ENCODE assay signal across 8 cellular contexts in genomic region chr15:55846108-55846707, GRCh38.
DNase-seq lines count a peak whose midpoint lies in the region; ATAC-seq and TF ChIP-seq lines count a peak whose summit lies in the region.

No MANE protein-coding gene starts in this region.

- no peaks in the 10 kb centered on the region for H3K4me1 ChIP-seq in GM23338 (ENCODE audit: insufficient read depth)
- peaks cover 0 to 6% of the 10 kb centered on the region in 2 experiments; a peak in 2 of 4 replicates for H3K4me1 ChIP-seq in SK-N-SH (ENCODE audit: control insufficient read depth in 1 of 2, insufficient read depth in 2 of 2, low read depth in 1 of 2, low read length in 1 of 2)
- no peaks in the 10 kb centered on the region for H3K4me1 ChIP-seq in right lobe of liver
- H3K4me1 ChIP-seq in testis, result no peaks in the 10 kb centered on the region

- WGBS in SK-N-SH (ENCODE audit: low lambda C conversion rate), result 58% methylated on average over 5 of the region's 5 CpGs
- WGBS in right lobe of liver (ENCODE audit: insufficient coverage, low coverage, low lambda C conversion rate, missing lambda C conversion rate), result 50% methylated on average over 5 of the region's 5 CpGs
- WGBS in testis, 2 donors, result 55 to 56% methylated on average over 5 of the region's 5 CpGs

- H2AFZ ChIP-seq in GM23338 (no peak overlapping the region), SK-N-SH (ENCODE audit: low read depth) (no peak overlapping the region)

- H3K36me3 ChIP-seq in GM23338 (ENCODE audit: insufficient read depth) (no peaks in the 10 kb centered on the region), SK-N-SH (replicated peaks in 1 of 2; ENCODE audit: control insufficient read depth in 1 of 2, insufficient read depth in 2 of 2, low read length in 1 of 2) (peaks cover 16 to 69% of the 10 kb centered on the region in 2 experiments), right lobe of liver (peaks cover 0 to 27% (median 5%) of the 10 kb centered on the region in 4 donors), testis (ENCODE audit: low read depth, missing control alignments) (no peaks in the 10 kb centered on the region)

- H3K27ac Mint-ChIP-seq in activated CD4-positive, alpha-beta T cell treated with anti-CD3 and anti-CD28 coated beads for 36 hours, result no peak overlapping the region
- peak overlapping the region; percentile 19; the same call in 1 of the 2 replicates for H3K27ac Mint-ChIP-seq in GM23338

- H3F3A ChIP-seq in GM23338 (replicated peaks; ENCODE audit: low read depth) (no peaks in the 10 kb centered on the region), SK-N-SH (replicated peaks; ENCODE audit: insufficient read depth) (peaks cover 17% of the 10 kb centered on the region)

- H3K4me2 ChIP-seq in GM23338, result no peak overlapping the region
- H3K4me2 ChIP-seq in SK-N-SH, result no peak overlapping the region

- H3K27me3 ChIP-seq in GM23338 (ENCODE audit: insufficient read depth) (no peaks in the 10 kb centered on the region), SK-N-SH (ENCODE audit: insufficient read depth) (no peaks in the 10 kb centered on the region), right lobe of liver (no peaks in the 10 kb centered on the region), testis (no peaks in the 10 kb centered on the region)

- TF ChIP-seq RAD21 in SK-N-SH (IDR thresholded peaks at IDR 0.05; ENCODE audit: low read length), result peak; percentile 89

- H3K9me3 ChIP-seq in SK-N-SH, result no peaks in the 10 kb centered on the region
- no peaks in the 10 kb centered on the region for H3K9me3 ChIP-seq in right lobe of liver
- H3K9me3 ChIP-seq in testis, result no peaks in the 10 kb centered on the region

- CTCF ChIA-PET in activated CD4-positive, alpha-beta T cell treated with anti-CD3 and anti-CD28 coated beads for 36 hours (lab: Charles Lee), result interaction anchor here (0.6 to 2.6 kb wide), 23 partner anchors 10 to 1676 kb away, joined by 3 to 15 read pairs (median 4); no protein-coding TSS in a partner anchor
- CTCF ChIA-PET in SK-N-SH (lab: Yijun Ruan, JAX), result interaction anchor here (0.6 to 4.9 kb wide), 45 partner anchors 9 to 648 kb away, joined by 3 to 40 read pairs (median 4); partner anchors contain the start of gene PYGO1

- POLR2A ChIA-PET in activated CD4-positive, alpha-beta T cell treated with anti-CD3 and anti-CD28 coated beads for 36 hours (lab: Charles Lee), result no interaction called here
- POLR2A ChIA-PET in SK-N-SH (lab: Yijun Ruan, JAX), result interaction anchor here (0.5 kb wide), 1 partner anchor 26 kb away, joined by 3 read pairs; no protein-coding TSS in a partner anchor

- no peak for TF ChIP-seq EP300 in SK-N-SH (IDR thresholded peaks at IDR 0.05; ENCODE audit: borderline replicate concordance in 1 of 2, low read depth in 1 of 2, low read length in 1 of 2)

- peaks cover 15% of the 10 kb centered on the region for H3K36me3 Mint-ChIP-seq in activated CD4-positive, alpha-beta T cell treated with anti-CD3 and anti-CD28 coated beads for 36 hours (ENCODE audit: low read depth)
- peaks cover 8% of the 10 kb centered on the region for H3K36me3 Mint-ChIP-seq in GM23338 (ENCODE audit: low read depth)

- H3K9me2 ChIP-seq in GM23338 (ENCODE audit: insufficient read depth) (no peaks in the 10 kb centered on the region), SK-N-SH (no peaks in the 10 kb centered on the region)

- no peak for TF ChIP-seq POLR2A in right lobe of liver (IDR thresholded peaks at IDR 0.05)
- no peak for TF ChIP-seq POLR2A in testis (IDR thresholded peaks at IDR 0.05)

- H3K4me1 Mint-ChIP-seq in activated CD4-positive, alpha-beta T cell treated with anti-CD3 and anti-CD28 coated beads for 36 hours, result no peaks in the 10 kb centered on the region
- no peaks in the 10 kb centered on the region; the same call in 2 of the 3 replicates for H3K4me1 Mint-ChIP-seq in GM23338

- no peaks in the 10 kb centered on the region for H4K20me1 ChIP-seq in GM23338 (replicated peaks; ENCODE audit: insufficient read depth)
- H4K20me1 ChIP-seq in SK-N-SH (ENCODE audit: insufficient read depth), result no peaks in the 10 kb centered on the region

- H3K27ac ChIP-seq in GM23338 (ENCODE audit: low read depth), result no peak overlapping the region
- peak overlapping the region in 1 of 2 experiments; percentile 29; a peak in 1 of 4 replicates for H3K27ac ChIP-seq in SK-N-SH (ENCODE audit: low read depth in 2 of 2, low read length in 1 of 2)
- no peak overlapping the region for H3K27ac ChIP-seq in coronary artery
- no peak overlapping the region for H3K27ac ChIP-seq in right lobe of liver
- H3K27ac ChIP-seq in testis, result no peak overlapping the region

- peak; percentile 52 for DNase-seq in activated CD4-positive, alpha-beta T cell treated with anti-CD3 and anti-CD28 coated beads for 36 hours
- DNase-seq in activated CD4-positive, alpha-beta T cell treated with anti-CD3 and anti-CD28 coated beads for 1 hour, result no peak
- DNase-seq in GM23338 (ENCODE audit: low spot score), result peak; percentile 89
- peak; percentile 59 for DNase-seq in MV-4-11 (lab: John Stamatoyannopoulos, UW)
- DNase-seq in SK-N-SH, result peak; percentile 65
- no peak for DNase-seq in coronary artery (ENCODE audit: low spot score)
- no peak for DNase-seq in right lobe of liver
- DNase-seq in testis, result peak; percentile 73

- ATAC-seq in activated CD4-positive, alpha-beta T cell treated with anti-CD3 and anti-CD28 coated beads for 36 hours, result peak; percentile 66
- peak; percentile 84 for ATAC-seq in GM23338
- peak; percentile 77 to 88 (median 82) for ATAC-seq in right lobe of liver

- H3K4me3 ChIP-seq in GM23338 (no peak overlapping the region), SK-N-SH (ENCODE audit: low read depth in 2 of 2, low read length in 1 of 2) (no peak overlapping the region; a peak in 1 of 4 replicates), coronary artery (no peak overlapping the region), right lobe of liver (no peak overlapping the region), testis (no peak overlapping the region)

- H3K79me2 ChIP-seq in GM23338 (replicated peaks; ENCODE audit: insufficient read depth) (no peaks in the 10 kb centered on the region), SK-N-SH (ENCODE audit: insufficient read depth) (no peaks in the 10 kb centered on the region)

- no peak overlapping the region for H3K4me3 Mint-ChIP-seq in activated CD4-positive, alpha-beta T cell treated with anti-CD3 and anti-CD28 coated beads for 36 hours
- no peak overlapping the region for H3K4me3 Mint-ChIP-seq in GM23338

- intact Hi-C loops in activated CD4-positive, alpha-beta T cell treated with anti-CD3 and anti-CD28 coated beads for 36 hours (cut with DNase I, micrococcal nuclease), result loop anchor here (1.0 kb wide), 3 partner anchors 57 to 206 kb away; no protein-coding TSS in a partner anchor
- intact Hi-C loops in right lobe of liver (cut with DNase I) (loop anchor here in 1 of 2 donors (10.0 kb wide), 1 partner anchor 201 kb away; no protein-coding TSS in a partner anchor), testis (cut with DNase I; ENCODE audit: low total_unique reads) (no loop called here)

- no peaks in the 10 kb centered on the region for H3K27me3 Mint-ChIP-seq in activated CD4-positive, alpha-beta T cell treated with anti-CD3 and anti-CD28 coated beads for 36 hours
- peaks cover 3% of the 10 kb centered on the region for H3K27me3 Mint-ChIP-seq in GM23338 (ENCODE audit: insufficient read depth, low read depth, poor library complexity)

- H3K9ac ChIP-seq in SK-N-SH, result no peak overlapping the region

- H3K9me3 Mint-ChIP-seq in activated CD4-positive, alpha-beta T cell treated with anti-CD3 and anti-CD28 coated beads for 36 hours (ENCODE audit: low read depth), result peaks cover 5% of the 10 kb centered on the region
- peaks cover 10% of the 10 kb centered on the region; the same call in 1 of the 3 replicates for H3K9me3 Mint-ChIP-seq in GM23338

- TF ChIP-seq CTCF in GM23338 (conservative IDR thresholded peaks at IDR 0.05; ENCODE audit: low read depth in 2 of 2) (peak; percentile 77 to 98), SK-N-SH (IDR thresholded peaks at IDR 0.05) (peak; percentile 96), coronary artery (IDR thresholded peaks at IDR 0.05) (peak; percentile 61), right lobe of liver (IDR thresholded peaks at IDR 0.05) (peak; percentile 72 to 91 (median 84)), testis (IDR thresholded peaks at IDR 0.05) (peak; percentile 81 to 98 (median 83))

TF ChIP-seq in GM23338, 12 proteins besides CTCF, POLR2A, EP300 and RAD21:
- TF ChIP-seq ETS1 (IDR thresholded peaks at IDR 0.05), result no peak
TF ChIP-seq in GM23338: peak in this region for 0.

TF ChIP-seq in SK-N-SH, 30 proteins besides CTCF, POLR2A, EP300 and RAD21 (continues in another document):
- TF ChIP-seq GATA2 (CRISPR knock-in tag; IDR thresholded peaks at IDR 0.05), result no peak
- peak; percentile 55; the same call in 1 of the 2 replicates for TF ChIP-seq YY1 (IDR thresholded peaks at IDR 0.05; ENCODE audit: low read depth)
- TF ChIP-seq CHD2 (IDR thresholded peaks at IDR 0.05; ENCODE audit: low read length, partially characterized antibody), result peak; percentile 12
- TF ChIP-seq JUND (IDR thresholded peaks at IDR 0.05), result no peak
- no peak for TF ChIP-seq MAX (IDR thresholded peaks at IDR 0.05; ENCODE audit: low read depth)
- TF ChIP-seq REST (IDR thresholded peaks at IDR 0.05; ENCODE audit: low read depth, low read length), result no peak

Comparison
In these comparisons a context has a peak if more than half of its experiments do, and no peak if none do; other contexts are left out.
1. DNase-seq: peak in activated CD4-positive, alpha-beta T cell treated with anti-CD3 and anti-CD28 coated beads for 36 hours (single experiment), GM23338 (single experiment), MV-4-11 (single experiment), SK-N-SH (single experiment) and testis (single experiment); none in activated CD4-positive, alpha-beta T cell treated with anti-CD3 and anti-CD28 coated beads for 1 hour (single experiment), coronary artery (single experiment) and right lobe of liver (0 of 3).
2. Peak in every context shown above with its lines, with median percentiles within 50 percentile points of each other: ATAC-seq and CTCF ChIP-seq.